Comparison of ENCODE assay signal across 1 cellular context in genomic region chr6:26199057-26199772, GRCh38.
A peak's percentile ranks its signal among the peaks of the same experiment; 100 is the strongest.
TF ChIP-seq lines count a peak whose summit lies in the region.

No MANE protein-coding gene starts in this region.

TF ChIP-seq in HepG2, 621 proteins besides CTCF, POLR2A, EP300 and RAD21 (continued from another document and continues in another):
- TF ChIP-seq, protein P1, sequence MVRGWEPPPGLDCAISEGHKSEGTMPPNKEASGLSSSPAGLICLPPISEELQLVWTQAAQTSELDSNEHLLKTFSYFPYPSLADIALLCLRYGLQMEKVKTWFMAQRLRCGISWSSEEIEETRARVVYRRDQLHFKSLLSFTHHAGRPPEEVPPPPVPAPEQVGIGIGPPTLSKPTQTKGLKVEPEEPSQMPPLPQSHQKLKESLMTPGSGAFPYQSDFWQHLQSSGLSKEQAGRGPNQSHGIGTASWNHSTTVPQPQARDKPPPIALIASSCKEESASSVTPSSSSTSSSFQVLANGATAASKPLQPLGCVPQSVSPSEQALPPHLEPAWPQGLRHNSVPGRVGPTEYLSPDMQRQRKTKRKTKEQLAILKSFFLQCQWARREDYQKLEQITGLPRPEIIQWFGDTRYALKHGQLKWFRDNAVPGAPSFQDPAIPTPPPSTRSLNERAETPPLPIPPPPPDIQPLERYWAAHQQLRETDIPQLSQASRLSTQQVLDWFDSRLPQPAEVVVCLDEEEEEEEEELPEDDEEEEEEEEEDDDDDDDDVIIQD (CRISPR knock-in tag; IDR thresholded peaks at IDR 0.05; ENCODE audit: low read depth), result no peak; the same call in 1 of the 2 replicates
- TF ChIP-seq RBFOX2 (IDR thresholded peaks at IDR 0.05; ENCODE audit: low read depth, low read length) (peak; percentile 92), ZNF331 (CRISPR knock-in tag; IDR thresholded peaks at IDR 0.05) (peak; percentile 66; the same call in 1 of the 2 replicates), ZNF607 (CRISPR knock-in tag; IDR thresholded peaks at IDR 0.05; ENCODE audit: borderline replicate concordance) (no peak), ZFP91 (CRISPR knock-in tag; IDR thresholded peaks at IDR 0.05; ENCODE audit: borderline replicate concordance) (peak; percentile 77; the same call in 1 of the 2 replicates), KDM3A (CRISPR knock-in tag; IDR thresholded peaks at IDR 0.05; ENCODE audit: low read depth) (0 out of 2 replicates have a peak, but pooled peaks have one; percentile 38), BCL6 (CRISPR knock-in tag; IDR thresholded peaks at IDR 0.05) (peak; percentile 26; the same call in 1 of the 2 replicates), ZNF775 (CRISPR knock-in tag; IDR thresholded peaks at IDR 0.05; ENCODE audit: borderline replicate concordance) (no peak), FOXJ3 (CRISPR knock-in tag; IDR thresholded peaks at IDR 0.05; ENCODE audit: borderline replicate concordance) (peak; percentile 58; the same call in 1 of the 2 replicates), ZNF660 (CRISPR knock-in tag; IDR thresholded peaks at IDR 0.05; ENCODE audit: borderline replicate concordance, low read depth) (no peak), ZSCAN9 (CRISPR knock-in tag; IDR thresholded peaks at IDR 0.05; ENCODE audit: borderline replicate concordance) (no peak), ZSCAN22 (CRISPR knock-in tag; IDR thresholded peaks at IDR 0.05) (no peak), ATF1 (CRISPR knock-in tag; IDR thresholded peaks at IDR 0.05) (peak; percentile 40; the same call in 1 of the 2 replicates), ZNF510 (CRISPR knock-in tag; IDR thresholded peaks at IDR 0.05; ENCODE audit: low read depth) (peak; percentile 26; the same call in 1 of the 2 replicates), U2AF2 (IDR thresholded peaks at IDR 0.05; ENCODE audit: low read depth, low read length) (no peak), GFI1 (CRISPR knock-in tag; IDR thresholded peaks at IDR 0.05; ENCODE audit: borderline replicate concordance) (0 out of 2 replicates have a peak, but pooled peaks have one; percentile 70), NKX3-1 (CRISPR knock-in tag; IDR thresholded peaks at IDR 0.05) (0 out of 2 replicates have a peak, but pooled peaks have one; percentile 26), ZBTB4 (CRISPR knock-in tag; IDR thresholded peaks at IDR 0.05; ENCODE audit: borderline replicate concordance) (0 out of 2 replicates have a peak, but pooled peaks have one; percentile 18), ZFYVE20 (CRISPR knock-in tag; IDR thresholded peaks at IDR 0.05; ENCODE audit: borderline replicate concordance, low read depth) (no peak), ZNF562 (CRISPR knock-in tag; IDR thresholded peaks at IDR 0.05; ENCODE audit: borderline replicate concordance) (no peak), EEA1 (CRISPR knock-in tag; IDR thresholded peaks at IDR 0.05; ENCODE audit: borderline replicate concordance) (no peak; the same call in 1 of the 2 replicates), ZKSCAN1 (IDR thresholded peaks at IDR 0.05; ENCODE audit: low read length) (peak; percentile 84), ZC3H4 (CRISPR knock-in tag; IDR thresholded peaks at IDR 0.05; ENCODE audit: borderline replicate concordance) (peak; percentile 91; the same call in 1 of the 2 replicates), TIGD3 (CRISPR knock-in tag; IDR thresholded peaks at IDR 0.05; ENCODE audit: borderline replicate concordance) (no peak; the same call in 1 of the 2 replicates), NR2F6 (IDR thresholded peaks at IDR 0.05) (no peak; the same call in 1 of the 2 replicates), NR2F6 (CRISPR knock-in tag; IDR thresholded peaks at IDR 0.05) (no peak; the same call in 1 of the 2 replicates), ZNF709 (CRISPR knock-in tag; IDR thresholded peaks at IDR 0.05) (peak; percentile 33; the same call in 1 of the 2 replicates), ZNF747 (CRISPR knock-in tag; IDR thresholded peaks at IDR 0.05; ENCODE audit: borderline replicate concordance) (no peak), ZNF724P (CRISPR knock-in tag; IDR thresholded peaks at IDR 0.05; ENCODE audit: borderline replicate concordance) (peak; percentile 74; the same call in 1 of the 2 replicates), NFYC (CRISPR knock-in tag; IDR thresholded peaks at IDR 0.05) (peak; percentile 96), ZNF639 (CRISPR knock-in tag; conservative IDR thresholded peaks at IDR 0.05) (0 out of 2 replicates have a peak, but pooled peaks have one; percentile 17), HNRNPUL1 (IDR thresholded peaks at IDR 0.05; ENCODE audit: low read depth, low read length) (no peak), ZNF558 (CRISPR knock-in tag; IDR thresholded peaks at IDR 0.05; ENCODE audit: borderline replicate concordance) (peak; percentile 82; the same call in 1 of the 2 replicates), JUNB (CRISPR knock-in tag; IDR thresholded peaks at IDR 0.05; ENCODE audit: borderline replicate concordance) (no peak)
- TF ChIP-seq, protein P2, sequence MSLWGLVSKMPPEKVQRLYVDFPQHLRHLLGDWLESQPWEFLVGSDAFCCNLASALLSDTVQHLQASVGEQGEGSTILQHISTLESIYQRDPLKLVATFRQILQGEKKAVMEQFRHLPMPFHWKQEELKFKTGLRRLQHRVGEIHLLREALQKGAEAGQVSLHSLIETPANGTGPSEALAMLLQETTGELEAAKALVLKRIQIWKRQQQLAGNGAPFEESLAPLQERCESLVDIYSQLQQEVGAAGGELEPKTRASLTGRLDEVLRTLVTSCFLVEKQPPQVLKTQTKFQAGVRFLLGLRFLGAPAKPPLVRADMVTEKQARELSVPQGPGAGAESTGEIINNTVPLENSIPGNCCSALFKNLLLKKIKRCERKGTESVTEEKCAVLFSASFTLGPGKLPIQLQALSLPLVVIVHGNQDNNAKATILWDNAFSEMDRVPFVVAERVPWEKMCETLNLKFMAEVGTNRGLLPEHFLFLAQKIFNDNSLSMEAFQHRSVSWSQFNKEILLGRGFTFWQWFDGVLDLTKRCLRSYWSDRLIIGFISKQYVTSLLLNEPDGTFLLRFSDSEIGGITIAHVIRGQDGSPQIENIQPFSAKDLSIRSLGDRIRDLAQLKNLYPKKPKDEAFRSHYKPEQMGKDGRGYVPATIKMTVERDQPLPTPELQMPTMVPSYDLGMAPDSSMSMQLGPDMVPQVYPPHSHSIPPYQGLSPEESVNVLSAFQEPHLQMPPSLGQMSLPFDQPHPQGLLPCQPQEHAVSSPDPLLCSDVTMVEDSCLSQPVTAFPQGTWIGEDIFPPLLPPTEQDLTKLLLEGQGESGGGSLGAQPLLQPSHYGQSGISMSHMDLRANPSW (CRISPR knock-in tag; IDR thresholded peaks at IDR 0.05; ENCODE audit: borderline replicate concordance), result no peak
- TF ChIP-seq, protein P3, sequence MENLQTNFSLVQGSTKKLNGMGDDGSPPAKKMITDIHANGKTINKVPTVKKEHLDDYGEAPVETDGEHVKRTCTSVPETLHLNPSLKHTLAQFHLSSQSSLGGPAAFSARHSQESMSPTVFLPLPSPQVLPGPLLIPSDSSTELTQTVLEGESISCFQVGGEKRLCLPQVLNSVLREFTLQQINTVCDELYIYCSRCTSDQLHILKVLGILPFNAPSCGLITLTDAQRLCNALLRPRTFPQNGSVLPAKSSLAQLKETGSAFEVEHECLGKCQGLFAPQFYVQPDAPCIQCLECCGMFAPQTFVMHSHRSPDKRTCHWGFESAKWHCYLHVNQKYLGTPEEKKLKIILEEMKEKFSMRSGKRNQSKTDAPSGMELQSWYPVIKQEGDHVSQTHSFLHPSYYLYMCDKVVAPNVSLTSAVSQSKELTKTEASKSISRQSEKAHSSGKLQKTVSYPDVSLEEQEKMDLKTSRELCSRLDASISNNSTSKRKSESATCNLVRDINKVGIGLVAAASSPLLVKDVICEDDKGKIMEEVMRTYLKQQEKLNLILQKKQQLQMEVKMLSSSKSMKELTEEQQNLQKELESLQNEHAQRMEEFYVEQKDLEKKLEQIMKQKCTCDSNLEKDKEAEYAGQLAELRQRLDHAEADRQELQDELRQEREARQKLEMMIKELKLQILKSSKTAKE (CRISPR knock-in tag; IDR thresholded peaks at IDR 0.05; ENCODE audit: borderline replicate concordance), result no peak
- TF ChIP-seq, protein P4, sequence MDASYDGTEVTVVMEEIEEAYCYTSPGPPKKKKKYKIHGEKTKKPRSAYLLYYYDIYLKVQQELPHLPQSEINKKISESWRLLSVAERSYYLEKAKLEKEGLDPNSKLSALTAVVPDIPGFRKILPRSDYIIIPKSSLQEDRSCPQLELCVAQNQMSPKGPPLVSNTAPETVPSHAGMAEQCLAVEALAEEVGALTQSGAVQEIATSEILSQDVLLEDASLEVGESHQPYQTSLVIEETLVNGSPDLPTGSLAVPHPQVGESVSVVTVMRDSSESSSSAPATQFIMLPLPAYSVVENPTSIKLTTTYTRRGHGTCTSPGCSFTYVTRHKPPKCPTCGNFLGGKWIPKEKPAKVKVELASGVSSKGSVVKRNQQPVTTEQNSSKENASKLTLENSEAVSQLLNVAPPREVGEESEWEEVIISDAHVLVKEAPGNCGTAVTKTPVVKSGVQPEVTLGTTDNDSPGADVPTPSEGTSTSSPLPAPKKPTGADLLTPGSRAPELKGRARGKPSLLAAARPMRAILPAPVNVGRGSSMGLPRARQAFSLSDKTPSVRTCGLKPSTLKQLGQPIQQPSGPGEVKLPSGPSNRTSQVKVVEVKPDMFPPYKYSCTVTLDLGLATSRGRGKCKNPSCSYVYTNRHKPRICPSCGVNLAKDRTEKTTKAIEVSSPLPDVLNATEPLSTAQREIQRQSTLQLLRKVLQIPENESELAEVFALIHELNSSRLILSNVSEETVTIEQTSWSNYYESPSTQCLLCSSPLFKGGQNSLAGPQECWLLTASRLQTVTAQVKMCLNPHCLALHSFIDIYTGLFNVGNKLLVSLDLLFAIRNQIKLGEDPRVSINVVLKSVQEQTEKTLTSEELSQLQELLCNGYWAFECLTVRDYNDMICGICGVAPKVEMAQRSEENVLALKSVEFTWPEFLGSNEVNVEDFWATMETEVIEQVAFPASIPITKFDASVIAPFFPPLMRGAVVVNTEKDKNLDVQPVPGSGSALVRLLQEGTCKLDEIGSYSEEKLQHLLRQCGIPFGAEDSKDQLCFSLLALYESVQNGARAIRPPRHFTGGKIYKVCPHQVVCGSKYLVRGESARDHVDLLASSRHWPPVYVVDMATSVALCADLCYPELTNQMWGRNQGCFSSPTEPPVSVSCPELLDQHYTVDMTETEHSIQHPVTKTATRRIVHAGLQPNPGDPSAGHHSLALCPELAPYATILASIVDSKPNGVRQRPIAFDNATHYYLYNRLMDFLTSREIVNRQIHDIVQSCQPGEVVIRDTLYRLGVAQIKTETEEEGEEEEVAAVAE (CRISPR knock-in tag; IDR thresholded peaks at IDR 0.05; ENCODE audit: borderline replicate concordance), result peak; percentile 98
- TF ChIP-seq, protein P5, sequence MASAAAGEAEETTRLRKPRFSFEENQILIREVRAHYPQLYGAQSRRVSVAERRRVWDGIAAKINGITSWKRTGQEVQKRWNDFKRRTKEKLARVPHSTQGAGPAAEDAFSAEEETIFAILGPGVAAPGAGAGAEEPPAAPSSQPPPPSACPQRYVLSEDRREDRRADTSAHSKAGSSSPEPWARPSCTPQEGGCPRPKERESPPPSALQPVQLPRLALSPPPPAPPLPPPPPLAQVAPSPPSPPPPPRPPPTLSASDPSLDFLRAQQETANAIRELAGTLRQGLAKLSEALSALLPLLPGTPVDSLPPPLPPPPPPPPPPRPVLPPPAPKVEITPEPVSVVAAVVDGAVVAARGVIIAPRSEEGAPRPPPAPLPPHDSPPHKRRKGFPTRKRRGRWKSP (CRISPR knock-in tag; IDR thresholded peaks at IDR 0.05), result peak; percentile 76
